In the genomic region with DNA sequence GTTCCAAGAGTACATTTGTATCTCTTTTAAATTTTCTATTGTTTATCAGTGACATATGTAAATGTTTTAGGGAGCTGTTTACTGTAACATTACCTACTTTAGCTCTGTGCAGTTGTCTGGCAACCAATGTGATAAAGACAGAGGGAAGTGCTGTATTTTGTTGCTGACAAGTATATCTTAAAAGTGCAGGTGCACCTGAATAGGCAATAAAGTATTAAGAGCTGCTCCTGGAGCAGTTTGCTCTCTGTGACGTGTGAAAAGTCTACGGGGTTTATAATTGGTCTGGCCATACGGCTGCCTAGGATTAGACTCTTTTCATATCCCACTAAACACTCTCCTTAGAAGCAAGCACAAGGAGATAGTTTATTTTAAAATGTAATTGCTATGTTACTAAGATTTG, we compare ENCODE assay signal across 16 cellular contexts.
"Had no signal": no experiment of that assay in that cellular context is flagged by ENCODE, and none has a peak within 500 bp of the region (broad histone marks: within the 10 kb centered on the region; RNA-seq: fewer than 3 reads in every experiment).

No MANE protein-coding gene starts in this region.

- H3K27me3 ChIP-seq: heart left ventricle, sigmoid colon, upper lobe of left lung had no signal

- H3K4me3 ChIP-seq: heart left ventricle, lung, sigmoid colon, upper lobe of left lung had no signal

- H3K4me1 Mint-ChIP-seq: stimulated activated naive CD8-positive, alpha-beta T cell treated with anti-CD3 and anti-CD28 coated beads, Interleukin-15, amount 100 ng/mL, for 72 hours had no signal

- H3K27ac Mint-ChIP-seq: activated naive CD4-positive, alpha-beta T cell treated with anti-CD3 and anti-CD28 coated beads, Interleukin-2, amount 10 ng/mL, durations not matched to agents 7 days and 5 days; activated T-helper 1 cell treated with anti-CD3 and anti-CD28 coated beads, Interleukin-12 subunit alpha, Interleukin-12 subunit beta, Interleukin-2, Interleukin-4 antibody, amounts not matched to agents 30 ng/mL and 10 ng/mL and 1 ng/mL, durations not matched to agents 14 hours and 24 hours and 36 hours; dendritic cell treated with granulocyte-macrophage colony-stimulating factor and Interleukin-4, amounts not matched to agents 40 ng/mL and 50 ng/mL, for 4 days; stimulated activated naive CD8-positive, alpha-beta T cell treated with anti-CD3 and anti-CD28 coated beads, Interleukin-15, amount 100 ng/mL, for 72 hours had no signal

- H3K27ac ChIP-seq: heart left ventricle, sigmoid colon had no signal

- H3K27me3 Mint-ChIP-seq: activated naive CD4-positive, alpha-beta T cell treated with anti-CD3 and anti-CD28 coated beads, Interleukin-2, amount 10 ng/mL, durations not matched to agents 7 days and 5 days; dendritic cell treated with granulocyte-macrophage colony-stimulating factor and Interleukin-4, amounts not matched to agents 40 ng/mL and 50 ng/mL, for 4 days; stimulated activated naive CD8-positive, alpha-beta T cell treated with anti-CD3 and anti-CD28 coated beads, Interleukin-15, amount 100 ng/mL, for 72 hours had no signal

- H3K4me3 Mint-ChIP-seq: activated naive CD4-positive, alpha-beta T cell treated with anti-CD3 and anti-CD28 coated beads, Interleukin-2, amount 10 ng/mL, durations not matched to agents 7 days and 5 days; activated T-helper 1 cell treated with anti-CD3 and anti-CD28 coated beads, Interleukin-12 subunit alpha, Interleukin-12 subunit beta, Interleukin-2, Interleukin-4 antibody, amounts not matched to agents 30 ng/mL and 10 ng/mL and 1 ng/mL, durations not matched to agents 14 hours and 24 hours and 36 hours; dendritic cell treated with granulocyte-macrophage colony-stimulating factor and Interleukin-4, amounts not matched to agents 40 ng/mL and 50 ng/mL, for 4 days; neural crest cell; stimulated activated naive CD8-positive, alpha-beta T cell treated with anti-CD3 and anti-CD28 coated beads, Interleukin-15, amount 100 ng/mL, for 72 hours had no signal

- H3K36me3 ChIP-seq: sigmoid colon had no signal

- DNase-seq: activated CD4-positive, alpha-beta T cell treated with anti-CD3 and anti-CD28 coated beads, Interleukin-2, amount 50 U/mL, for 1 hour; activated CD8-positive, alpha-beta memory T cell treated with anti-CD3 and anti-CD28 coated beads for 24 hours; activated naive CD4-positive, alpha-beta T cell treated with anti-CD3 and anti-CD28 coated beads, Interleukin-2, amount 10 ng/mL, durations not matched to agents 7 days and 5 days; effector memory CD4-positive, alpha-beta T cell; heart left ventricle; left cardiac atrium; midbrain; sigmoid colon; stimulated activated CD4-positive, alpha-beta T cell treated with anti-CD3 and anti-CD28 coated beads, Interleukin-1b, Interleukin-23, amount 100 ng/mL, for 48 hours; stimulated activated naive CD8-positive, alpha-beta T cell treated with anti-CD3 and anti-CD28 coated beads, Interleukin-15, amount 100 ng/mL, for 72 hours; T-helper 2 cell; upper lobe of left lung had no signal
